Comparison of ENCODE assay signal across 30 cellular contexts in genomic region chr2:116819355-116819754, GRCh38.
DNase-seq lines count a peak whose midpoint lies in the region; ATAC-seq and TF ChIP-seq lines count a peak whose summit lies in the region.
"Had no signal": no experiment of that assay in that cellular context is flagged by ENCODE, and none has a peak within 500 bp of the region (broad histone marks: within the 10 kb centered on the region; RNA-seq: fewer than 3 reads in every experiment).

No MANE protein-coding gene starts in this region.

- no peak overlapping the region for H2AFZ ChIP-seq in hepatocyte
- H2AFZ ChIP-seq: GM23248 had no signal

- no peaks in the 10 kb centered on the region for H3K79me2 ChIP-seq in hepatocyte

- no peaks in the 10 kb centered on the region for H3K9me3 ChIP-seq in hepatocyte (ENCODE audit: low read depth)
- H3K9me3 ChIP-seq: colonic mucosa, mucosa of descending colon, right lobe of liver, vagina had no signal

- DNase-seq in NCI-H82 (lab: John Stamatoyannopoulos, UW) = peak; percentile 7
- DNase-seq in NCI-H82 treated with DMSO at 0.1 percent for 48 hours (lab: John Stamatoyannopoulos, UW; ENCODE audit: unreplicated experiment) = no peak
- DNase-seq in WTC11 (ENCODE audit: low spot score) = no peak
- no peak for DNase-seq in nephron progenitor cell
- no peak for DNase-seq in stimulated activated CD4-positive, alpha-beta T cell treated with anti-CD3 and anti-CD28 coated beads, Interleukin-2, amount 100 ng/mL, for 48 hours
- DNase-seq in hepatocyte (ENCODE audit: low spot score) = no peak
- DNase-seq: activated CD8-positive, alpha-beta T cell treated with anti-CD3 and anti-CD28 coated beads for 36 hours; colonic mucosa; DMS79 treated with DMSO at 0.1 percent for 48 hours; effector CD8-positive, alpha-beta T cell; foreskin keratinocyte; GM23248; heart right ventricle; Karpas-422; mucosa of descending colon; NCI-H1092; NCI-H1930; NCI-H226; posterior cingulate gyrus; right lobe of liver; stimulated activated CD4-positive, alpha-beta T cell treated with anti-CD3 and anti-CD28 coated beads, Interleukin-12 subunit alpha, Interleukin-12 subunit beta, amount 100 ng/mL, for 4 hours; stimulated activated naive CD4-positive, alpha-beta T cell had no signal

- H3K4me2 ChIP-seq in hepatocyte = no peak overlapping the region

- CTCF ChIA-PET in WTC11 (lab: Charles Lee) = no interaction called here

- H3K36me3 Mint-ChIP-seq in WTC11 = peaks cover 3% of the 10 kb centered on the region
- H3K36me3 Mint-ChIP-seq in nephron progenitor cell (ENCODE audit: low read depth) = no peaks in the 10 kb centered on the region
- H3K36me3 Mint-ChIP-seq: activated naive CD4-positive, alpha-beta T cell treated with anti-CD3 and anti-CD28 coated beads, Interleukin-2, amount 50 U/mL, for 24 hours had no signal

- H3K27ac Mint-ChIP-seq in WTC11 (no peak overlapping the region), nephron progenitor cell (no peak overlapping the region)
- H3K27ac Mint-ChIP-seq: activated CD8-positive, alpha-beta T cell treated with anti-CD3 and anti-CD28 coated beads for 36 hours; activated naive CD4-positive, alpha-beta T cell treated with anti-CD3 and anti-CD28 coated beads, Interleukin-2, amount 50 U/mL, for 24 hours; activated T-helper 17 cell treated with anti-CD3 and anti-CD28 coated beads, Interleukin-2, amount 50 U/mL, for 72 hours; B cell had no signal

- H3K9me3 Mint-ChIP-seq in WTC11 (peaks cover 20% of the 10 kb centered on the region), nephron progenitor cell (no peaks in the 10 kb centered on the region)

- no peak overlapping the region for H3K4me3 ChIP-seq in hepatocyte
- H3K4me3 ChIP-seq: colonic mucosa, GM23248, heart right ventricle, lung, mucosa of descending colon, right lobe of liver, vagina had no signal

- H3K27ac ChIP-seq in hepatocyte = no peak overlapping the region
- H3K27ac ChIP-seq: colonic mucosa, foreskin keratinocyte, GM23248, heart right ventricle, right lobe of liver, vagina had no signal

- no peaks in the 10 kb centered on the region for H3K27me3 ChIP-seq in hepatocyte
- H3K27me3 ChIP-seq: colonic mucosa, foreskin keratinocyte, heart right ventricle, right lobe of liver, vagina had no signal

- H3K4me1 Mint-ChIP-seq in WTC11 = no peaks in the 10 kb centered on the region
- H3K4me1 Mint-ChIP-seq in nephron progenitor cell = peaks cover 17% of the 10 kb centered on the region
- H3K4me1 Mint-ChIP-seq: activated naive CD4-positive, alpha-beta T cell treated with anti-CD3 and anti-CD28 coated beads, Interleukin-2, amount 50 U/mL, for 24 hours; activated T-helper 17 cell treated with anti-CD3 and anti-CD28 coated beads, Interleukin-2, amount 50 U/mL, for 72 hours; B cell had no signal

- H3K36me3 ChIP-seq in hepatocyte (replicated peaks; ENCODE audit: insufficient read depth, low read depth) = no peaks in the 10 kb centered on the region
- H3K36me3 ChIP-seq: colonic mucosa, heart right ventricle, right lobe of liver, vagina had no signal

- ATAC-seq in WTC11 (peak; percentile 34; the same call in 1 of the 2 replicates), GM21423 (IDR thresholded peaks at IDR 0.05; ENCODE audit: unreplicated experiment) (no peak), GM19395 (IDR thresholded peaks at IDR 0.05; ENCODE audit: unreplicated experiment) (no peak)
- ATAC-seq: activated CD8-positive, alpha-beta T cell treated with anti-CD3 and anti-CD28 coated beads for 36 hours; activated T-helper 17 cell treated with anti-CD3 and anti-CD28 coated beads, Interleukin-2, amount 50 U/mL, for 72 hours; foreskin keratinocyte; heart right ventricle; mucosa of descending colon; right lobe of liver; Right ventricle myocardium inferior had no signal

- H3K4me3 Mint-ChIP-seq in WTC11 (no peak overlapping the region), nephron progenitor cell (no peak overlapping the region)
- H3K4me3 Mint-ChIP-seq: activated CD8-positive, alpha-beta T cell treated with anti-CD3 and anti-CD28 coated beads for 36 hours; activated naive CD4-positive, alpha-beta T cell treated with anti-CD3 and anti-CD28 coated beads, Interleukin-2, amount 50 U/mL, for 24 hours; activated T-helper 17 cell treated with anti-CD3 and anti-CD28 coated beads, Interleukin-2, amount 50 U/mL, for 72 hours; B cell had no signal

- POLR2A ChIA-PET in WTC11 (lab: Charles Lee) = no interaction called here

- H4K20me1 ChIP-seq in hepatocyte (ENCODE audit: insufficient read depth, poor library complexity, severe bottlenecking) = no peaks in the 10 kb centered on the region

- no peaks in the 10 kb centered on the region for H3K4me1 ChIP-seq in hepatocyte (ENCODE audit: insufficient read depth)
- H3K4me1 ChIP-seq: colonic mucosa, foreskin keratinocyte, heart right ventricle, right lobe of liver, vagina had no signal

- H3K27me3 Mint-ChIP-seq in WTC11 (ENCODE audit: low read depth) (no peaks in the 10 kb centered on the region), nephron progenitor cell (ENCODE audit: low read depth, poor library complexity) (no peaks in the 10 kb centered on the region)
- H3K27me3 Mint-ChIP-seq: activated CD8-positive, alpha-beta T cell treated with anti-CD3 and anti-CD28 coated beads for 36 hours; activated naive CD4-positive, alpha-beta T cell treated with anti-CD3 and anti-CD28 coated beads, Interleukin-2, amount 50 U/mL, for 24 hours; activated T-helper 17 cell treated with anti-CD3 and anti-CD28 coated beads, Interleukin-2, amount 50 U/mL, for 72 hours; B cell had no signal

- no peaks in the 10 kb centered on the region for H3K9me2 ChIP-seq in hepatocyte (replicated peaks; ENCODE audit: insufficient read depth)

- TF ChIP-seq CTCF in WTC11 (IDR thresholded peaks at IDR 0.05) = no peak
- peak; percentile 37 for TF ChIP-seq CTCF in nephron progenitor cell (IDR thresholded peaks at IDR 0.05)
- TF ChIP-seq CTCF in hepatocyte (IDR thresholded peaks at IDR 0.05; ENCODE audit: poor library complexity) = no peak

TF ChIP-seq in WTC11, 78 proteins besides CTCF, POLR2A, EP300 and RAD21 (continues in another document):
- TF ChIP-seq TP53 (CRISPR knock-in tag; IDR thresholded peaks at IDR 0.05) (no peak), ZNF532 (CRISPR knock-in tag; IDR thresholded peaks at IDR 0.05; ENCODE audit: borderline replicate concordance) (no peak), GABPB1 (CRISPR knock-in tag; IDR thresholded peaks at IDR 0.05) (no peak), FOXP1 (CRISPR knock-in tag; IDR thresholded peaks at IDR 0.05; ENCODE audit: borderline replicate concordance) (no peak), NFATC4 (CRISPR knock-in tag; IDR thresholded peaks at IDR 0.05) (no peak), SP1 (CRISPR knock-in tag; conservative IDR thresholded peaks at IDR 0.05) (no peak), ETV6 (CRISPR knock-in tag; IDR thresholded peaks at IDR 0.05) (no peak), USF2 (CRISPR knock-in tag; IDR thresholded peaks at IDR 0.05) (no peak)
